Comparison of ENCODE assay signal across 3 cellular contexts in the genomic region with DNA sequence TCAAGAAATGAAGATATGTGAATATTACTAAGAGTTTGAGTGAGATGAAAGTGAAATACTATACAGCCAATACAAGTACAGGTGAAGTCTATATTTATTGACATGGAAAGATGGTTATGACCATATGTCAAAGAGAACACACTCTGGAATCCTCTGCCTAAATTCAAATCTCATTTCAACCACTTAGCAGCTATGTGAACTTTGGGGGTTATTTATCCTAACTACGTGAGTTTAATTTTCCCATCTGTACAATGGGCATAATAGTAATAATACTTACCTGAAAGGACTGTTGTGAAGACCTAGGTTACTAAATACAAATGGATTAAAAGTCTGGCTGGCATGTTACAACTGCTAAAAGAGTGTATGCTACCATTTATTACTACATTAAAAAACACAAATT.
TF ChIP-seq lines count a peak whose summit lies in the region.

No MANE protein-coding gene starts in this region.

TF ChIP-seq in HepG2, 621 proteins besides CTCF, POLR2A, EP300 and RAD21:
- TF ChIP-seq PRDM10 (CRISPR knock-in tag; IDR thresholded peaks at IDR 0.05; ENCODE audit: low read depth) (no peak), THRA (CRISPR knock-in tag; IDR thresholded peaks at IDR 0.05; ENCODE audit: borderline replicate concordance) (no peak), CHD4 (IDR thresholded peaks at IDR 0.05; ENCODE audit: borderline replicate concordance, low read length) (peak; percentile 33; the same call in 1 of the 2 replicates), SMAD1 (CRISPR knock-in tag; IDR thresholded peaks at IDR 0.05; ENCODE audit: borderline replicate concordance, low read depth) (no peak), JUNB (CRISPR knock-in tag; IDR thresholded peaks at IDR 0.05; ENCODE audit: borderline replicate concordance) (no peak), HDAC2 (CRISPR knock-in tag; IDR thresholded peaks at IDR 0.05) (no peak), NCOR1 (IDR thresholded peaks at IDR 0.05; ENCODE audit: borderline replicate concordance, low read length) (no peak), ZNF629 (CRISPR knock-in tag; conservative IDR thresholded peaks at IDR 0.05) (peak; percentile 87), AGO2 (optimal IDR thresholded peaks at IDR 0.05; ENCODE audit: low read depth, low read length) (peak; percentile 55), CEBPG (CRISPR knock-in tag; IDR thresholded peaks at IDR 0.05) (no peak), ZNF615 (CRISPR knock-in tag; IDR thresholded peaks at IDR 0.05; ENCODE audit: borderline replicate concordance) (no peak)
TF ChIP-seq in HepG2: peak in this region for 3.

TF ChIP-seq in A549, 52 proteins besides CTCF, POLR2A, EP300 and RAD21:
- no peak for TF ChIP-seq RCOR1 (IDR thresholded peaks at IDR 0.05; ENCODE audit: low read depth, low read length)
- TF ChIP-seq FOSL2 (IDR thresholded peaks at IDR 0.05): no peak
- no peak for TF ChIP-seq FOSL2 (CRISPR knock-in tag; IDR thresholded peaks at IDR 0.05)
- 0 out of 2 replicates have a peak, but pooled peaks have one; percentile 60 for TF ChIP-seq KDM1A (IDR thresholded peaks at IDR 0.05; ENCODE audit: low read depth)
TF ChIP-seq in A549: peak in this region for 1.

TF ChIP-seq in K562, 482 proteins besides CTCF, POLR2A, EP300 and RAD21 (continues in another document):
- TF ChIP-seq ADNP (tag; IDR thresholded peaks at IDR 0.05) (peak; percentile 86), RBM39 (optimal IDR thresholded peaks at IDR 0.05; ENCODE audit: low read depth, low read length) (no peak), ZBTB8A (IDR thresholded peaks at IDR 0.05; ENCODE audit: partially characterized antibody) (no peak), BRCA1 (IDR thresholded peaks at IDR 0.05) (no peak), BRCA1 (CRISPR knock-in tag; IDR thresholded peaks at IDR 0.05) (no peak), KDM1A (IDR thresholded peaks at IDR 0.05) (peak in 1 of 2 experiments; percentile 45; a peak in 2 of 4 replicates), ZNF407 (IDR thresholded peaks at IDR 0.05; ENCODE audit: low read depth) (no peak), NFE2L1 (tag; IDR thresholded peaks at IDR 0.05; ENCODE audit: borderline replicate concordance, low read depth) (no peak), MBD2 (IDR thresholded peaks at IDR 0.05; ENCODE audit: borderline replicate concordance, low read depth) (no peak), RBM25 (IDR thresholded peaks at IDR 0.05; ENCODE audit: low read depth, low read length, severe bottlenecking) (peak; percentile 93), ZC3H11A (IDR thresholded peaks at IDR 0.05; ENCODE audit: low read depth, low read length) (no peak), PRDM10 (IDR thresholded peaks at IDR 0.05; ENCODE audit: partially characterized antibody) (no peak), NCOA1 (IDR thresholded peaks at IDR 0.05; ENCODE audit: low read depth) (no peak), ZBTB1 (CRISPR knock-in tag; IDR thresholded peaks at IDR 0.05; ENCODE audit: borderline replicate concordance, low read depth) (no peak), ZNF239 (CRISPR knock-in tag; IDR thresholded peaks at IDR 0.05) (no peak), ZNF318 (IDR thresholded peaks at IDR 0.05; ENCODE audit: borderline replicate concordance in 1 of 2, low read depth in 1 of 2) (no peak), SP1 (CRISPR knock-in tag; IDR thresholded peaks at IDR 0.05) (no peak), HDGF (IDR thresholded peaks at IDR 0.05) (no peak), ZSCAN32 (CRISPR knock-in tag; IDR thresholded peaks at IDR 0.05) (no peak), CREBBP (IDR thresholded peaks at IDR 0.05; ENCODE audit: low read depth, low read length) (no peak), ZEB2 (IDR thresholded peaks at IDR 0.05) (no peak)
- TF ChIP-seq, protein P1, sequence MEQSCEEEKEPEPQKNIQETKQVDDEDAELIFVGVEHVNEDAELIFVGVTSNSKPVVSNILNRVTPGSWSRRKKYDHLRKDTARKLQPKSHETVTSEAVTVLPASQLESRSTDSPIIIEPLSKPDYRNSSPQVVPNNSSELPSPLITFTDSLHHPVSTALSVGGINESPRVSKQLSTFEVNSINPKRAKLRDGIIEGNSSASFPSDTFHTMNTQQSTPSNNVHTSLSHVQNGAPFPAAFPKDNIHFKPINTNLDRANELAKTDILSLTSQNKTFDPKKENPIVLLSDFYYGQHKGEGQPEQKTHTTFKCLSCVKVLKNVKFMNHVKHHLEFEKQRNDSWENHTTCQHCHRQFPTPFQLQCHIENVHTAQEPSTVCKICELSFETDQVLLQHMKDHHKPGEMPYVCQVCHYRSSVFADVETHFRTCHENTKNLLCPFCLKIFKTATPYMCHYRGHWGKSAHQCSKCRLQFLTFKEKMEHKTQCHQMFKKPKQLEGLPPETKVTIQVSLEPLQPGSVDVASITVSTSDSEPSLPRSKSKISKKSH (CRISPR knock-in tag; IDR thresholded peaks at IDR 0.05): no peak
